In the genomic region with DNA sequence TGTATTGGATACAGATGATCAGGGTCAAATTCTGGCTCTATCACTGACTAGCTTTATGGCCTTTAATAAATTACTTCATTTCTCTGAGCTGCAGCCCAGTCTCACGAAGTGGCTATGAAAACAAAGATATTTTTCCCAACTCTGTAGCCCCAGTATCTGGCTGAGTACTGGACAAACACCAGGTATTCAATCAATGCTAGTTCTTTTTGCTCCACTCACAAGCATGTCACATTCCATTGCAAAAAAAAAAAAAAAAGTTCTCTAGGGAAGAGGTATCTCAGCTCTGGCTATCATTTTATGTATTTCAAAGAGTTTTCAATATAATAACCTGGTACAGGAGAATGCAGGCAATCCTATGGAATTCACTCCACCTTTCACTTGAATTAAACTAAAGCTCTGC, we compare ENCODE assay signal across 1 cellular context.
A peak's percentile ranks its signal among the peaks of the same experiment; 100 is the strongest.
TF ChIP-seq lines count a peak whose summit lies in the region.

No MANE protein-coding gene starts in this region.

TF ChIP-seq in HepG2, 621 proteins besides CTCF, POLR2A, EP300 and RAD21:
- TF ChIP-seq EEA1 (CRISPR knock-in tag; IDR thresholded peaks at IDR 0.05; ENCODE audit: borderline replicate concordance) (no peak), NFIC (IDR thresholded peaks at IDR 0.05; ENCODE audit: low read length) (no peak), IRX3 (CRISPR knock-in tag; IDR thresholded peaks at IDR 0.05; ENCODE audit: borderline replicate concordance, low read depth) (no peak), ZNF713 (CRISPR knock-in tag; IDR thresholded peaks at IDR 0.05) (no peak), RCOR2 (CRISPR knock-in tag; IDR thresholded peaks at IDR 0.05) (no peak), ZNF451 (CRISPR knock-in tag; IDR thresholded peaks at IDR 0.05) (no peak), SRSF4 (IDR thresholded peaks at IDR 0.05; ENCODE audit: low read depth, low read length, poor library complexity, severe bottlenecking) (no peak), TARDBP (CRISPR knock-in tag; IDR thresholded peaks at IDR 0.05) (no peak), MIXL1 (CRISPR knock-in tag; IDR thresholded peaks at IDR 0.05) (0 out of 2 replicates have a peak, but pooled peaks have one; percentile 6), ZMYM4 (CRISPR knock-in tag; IDR thresholded peaks at IDR 0.05) (peak; percentile 40; the same call in 1 of the 2 replicates), ZNF446 (CRISPR knock-in tag; IDR thresholded peaks at IDR 0.05) (no peak), PHF20 (CRISPR knock-in tag; IDR thresholded peaks at IDR 0.05) (no peak), CCAR2 (optimal IDR thresholded peaks at IDR 0.05; ENCODE audit: low read depth, low read length) (no peak), ZNF17 (CRISPR knock-in tag; IDR thresholded peaks at IDR 0.05) (no peak), NR2C2 (CRISPR knock-in tag; IDR thresholded peaks at IDR 0.05; ENCODE audit: borderline replicate concordance) (no peak), ELF4 (CRISPR knock-in tag; IDR thresholded peaks at IDR 0.05; ENCODE audit: borderline replicate concordance) (no peak), ZNF460 (CRISPR knock-in tag; IDR thresholded peaks at IDR 0.05; ENCODE audit: borderline replicate concordance) (no peak), SPEN (CRISPR knock-in tag; IDR thresholded peaks at IDR 0.05; ENCODE audit: low read depth) (no peak), ZC3H4 (CRISPR knock-in tag; IDR thresholded peaks at IDR 0.05; ENCODE audit: borderline replicate concordance) (no peak), ZNF3 (CRISPR knock-in tag; IDR thresholded peaks at IDR 0.05) (peak; percentile 95), SSRP1 (CRISPR knock-in tag; IDR thresholded peaks at IDR 0.05) (no peak), MED1 (CRISPR knock-in tag; IDR thresholded peaks at IDR 0.05) (0 out of 2 replicates have a peak, but pooled peaks have one; percentile 1), FOSL1 (CRISPR knock-in tag; IDR thresholded peaks at IDR 0.05; ENCODE audit: borderline replicate concordance) (no peak), NCOR1 (IDR thresholded peaks at IDR 0.05; ENCODE audit: borderline replicate concordance, low read length) (no peak), TEAD3 (CRISPR knock-in tag; optimal IDR thresholded peaks at IDR 0.05; ENCODE audit: borderline replicate concordance) (no peak), NCOA2 (CRISPR knock-in tag; IDR thresholded peaks at IDR 0.05) (no peak), HNRNPLL (IDR thresholded peaks at IDR 0.05; ENCODE audit: low read depth, low read length, poor library complexity, severe bottlenecking) (no peak), ATF7-NPFF (CRISPR knock-in tag; IDR thresholded peaks at IDR 0.05; ENCODE audit: low read depth) (no peak), KLF11 (CRISPR knock-in tag; IDR thresholded peaks at IDR 0.05) (no peak), ZNF749 (CRISPR knock-in tag; IDR thresholded peaks at IDR 0.05; ENCODE audit: borderline replicate concordance) (no peak), RFXANK (CRISPR knock-in tag; IDR thresholded peaks at IDR 0.05) (no peak), MEIS2 (CRISPR knock-in tag; IDR thresholded peaks at IDR 0.05) (no peak), JUNB (CRISPR knock-in tag; IDR thresholded peaks at IDR 0.05; ENCODE audit: borderline replicate concordance) (no peak), RBAK (CRISPR knock-in tag; IDR thresholded peaks at IDR 0.05) (0 out of 2 replicates have a peak, but pooled peaks have one; percentile 16)
- TF ChIP-seq, protein P1, sequence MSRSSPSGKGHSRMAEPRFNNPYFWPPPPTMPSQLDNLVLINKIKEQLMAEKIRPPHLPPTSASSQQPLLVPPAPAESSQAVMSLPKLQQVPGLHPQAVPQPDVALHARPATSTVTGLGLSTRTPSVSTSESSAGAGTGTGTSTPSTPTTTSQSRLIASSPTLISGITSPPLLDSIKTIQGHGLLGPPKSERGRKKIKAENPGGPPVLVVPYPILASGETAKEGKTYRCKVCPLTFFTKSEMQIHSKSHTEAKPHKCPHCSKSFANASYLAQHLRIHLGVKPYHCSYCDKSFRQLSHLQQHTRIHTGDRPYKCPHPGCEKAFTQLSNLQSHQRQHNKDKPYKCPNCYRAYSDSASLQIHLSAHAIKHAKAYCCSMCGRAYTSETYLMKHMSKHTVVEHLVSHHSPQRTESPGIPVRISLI (CRISPR knock-in tag; IDR thresholded peaks at IDR 0.05; ENCODE audit: borderline replicate concordance) = peak; percentile 74; the same call in 1 of the 2 replicates
- TF ChIP-seq, protein P2, sequence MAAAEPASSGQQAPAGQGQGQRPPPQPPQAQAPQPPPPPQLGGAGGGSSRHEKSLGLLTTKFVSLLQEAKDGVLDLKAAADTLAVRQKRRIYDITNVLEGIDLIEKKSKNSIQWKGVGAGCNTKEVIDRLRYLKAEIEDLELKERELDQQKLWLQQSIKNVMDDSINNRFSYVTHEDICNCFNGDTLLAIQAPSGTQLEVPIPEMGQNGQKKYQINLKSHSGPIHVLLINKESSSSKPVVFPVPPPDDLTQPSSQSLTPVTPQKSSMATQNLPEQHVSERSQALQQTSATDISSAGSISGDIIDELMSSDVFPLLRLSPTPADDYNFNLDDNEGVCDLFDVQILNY (CRISPR knock-in tag; conservative IDR thresholded peaks at IDR 0.05) = no peak
- TF ChIP-seq, protein P3, sequence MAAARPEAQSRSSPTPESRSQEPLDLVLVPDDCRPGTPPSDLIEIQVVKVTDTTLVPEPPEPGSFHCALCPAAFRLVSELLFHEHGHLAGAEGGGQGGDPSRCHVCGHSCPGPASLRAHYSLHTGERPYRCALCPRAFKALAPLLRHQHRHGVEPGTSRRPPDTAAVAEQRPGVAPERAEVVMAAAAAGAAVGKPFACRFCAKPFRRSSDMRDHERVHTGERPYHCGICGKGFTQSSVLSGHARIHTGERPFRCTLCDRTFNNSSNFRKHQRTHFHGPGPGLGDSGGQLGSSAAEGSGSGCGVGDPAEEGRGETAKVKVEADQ (CRISPR knock-in tag; IDR thresholded peaks at IDR 0.05; ENCODE audit: borderline replicate concordance) = no peak
- TF ChIP-seq, protein P4, sequence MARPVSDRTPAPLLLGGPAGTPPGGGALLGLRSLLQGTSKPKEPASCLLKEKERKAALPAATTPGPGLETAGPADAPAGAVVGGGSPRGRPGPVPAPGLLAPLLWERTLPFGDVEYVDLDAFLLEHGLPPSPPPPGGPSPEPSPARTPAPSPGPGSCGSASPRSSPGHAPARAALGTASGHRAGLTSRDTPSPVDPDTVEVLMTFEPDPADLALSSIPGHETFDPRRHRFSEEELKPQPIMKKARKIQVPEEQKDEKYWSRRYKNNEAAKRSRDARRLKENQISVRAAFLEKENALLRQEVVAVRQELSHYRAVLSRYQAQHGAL (CRISPR knock-in tag; IDR thresholded peaks at IDR 0.05; ENCODE audit: not compliant biosample characterization) = no peak
- TF ChIP-seq, protein P5, sequence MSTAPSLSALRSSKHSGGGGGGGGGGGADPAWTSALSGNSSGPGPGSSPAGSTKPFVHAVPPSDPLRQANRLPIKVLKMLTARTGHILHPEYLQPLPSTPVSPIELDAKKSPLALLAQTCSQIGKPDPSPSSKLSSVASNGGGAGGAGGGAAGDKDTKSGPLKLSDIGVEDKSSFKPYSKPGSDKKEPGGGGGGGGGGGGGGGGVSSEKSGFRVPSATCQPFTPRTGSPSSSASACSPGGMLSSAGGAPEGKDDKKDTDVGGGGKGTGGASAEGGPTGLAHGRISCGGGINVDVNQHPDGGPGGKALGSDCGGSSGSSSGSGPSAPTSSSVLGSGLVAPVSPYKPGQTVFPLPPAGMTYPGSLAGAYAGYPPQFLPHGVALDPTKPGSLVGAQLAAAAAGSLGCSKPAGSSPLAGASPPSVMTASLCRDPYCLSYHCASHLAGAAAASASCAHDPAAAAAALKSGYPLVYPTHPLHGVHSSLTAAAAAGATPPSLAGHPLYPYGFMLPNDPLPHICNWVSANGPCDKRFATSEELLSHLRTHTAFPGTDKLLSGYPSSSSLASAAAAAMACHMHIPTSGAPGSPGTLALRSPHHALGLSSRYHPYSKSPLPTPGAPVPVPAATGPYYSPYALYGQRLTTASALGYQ (CRISPR knock-in tag; IDR thresholded peaks at IDR 0.05) = no peak
- TF ChIP-seq, protein P6, sequence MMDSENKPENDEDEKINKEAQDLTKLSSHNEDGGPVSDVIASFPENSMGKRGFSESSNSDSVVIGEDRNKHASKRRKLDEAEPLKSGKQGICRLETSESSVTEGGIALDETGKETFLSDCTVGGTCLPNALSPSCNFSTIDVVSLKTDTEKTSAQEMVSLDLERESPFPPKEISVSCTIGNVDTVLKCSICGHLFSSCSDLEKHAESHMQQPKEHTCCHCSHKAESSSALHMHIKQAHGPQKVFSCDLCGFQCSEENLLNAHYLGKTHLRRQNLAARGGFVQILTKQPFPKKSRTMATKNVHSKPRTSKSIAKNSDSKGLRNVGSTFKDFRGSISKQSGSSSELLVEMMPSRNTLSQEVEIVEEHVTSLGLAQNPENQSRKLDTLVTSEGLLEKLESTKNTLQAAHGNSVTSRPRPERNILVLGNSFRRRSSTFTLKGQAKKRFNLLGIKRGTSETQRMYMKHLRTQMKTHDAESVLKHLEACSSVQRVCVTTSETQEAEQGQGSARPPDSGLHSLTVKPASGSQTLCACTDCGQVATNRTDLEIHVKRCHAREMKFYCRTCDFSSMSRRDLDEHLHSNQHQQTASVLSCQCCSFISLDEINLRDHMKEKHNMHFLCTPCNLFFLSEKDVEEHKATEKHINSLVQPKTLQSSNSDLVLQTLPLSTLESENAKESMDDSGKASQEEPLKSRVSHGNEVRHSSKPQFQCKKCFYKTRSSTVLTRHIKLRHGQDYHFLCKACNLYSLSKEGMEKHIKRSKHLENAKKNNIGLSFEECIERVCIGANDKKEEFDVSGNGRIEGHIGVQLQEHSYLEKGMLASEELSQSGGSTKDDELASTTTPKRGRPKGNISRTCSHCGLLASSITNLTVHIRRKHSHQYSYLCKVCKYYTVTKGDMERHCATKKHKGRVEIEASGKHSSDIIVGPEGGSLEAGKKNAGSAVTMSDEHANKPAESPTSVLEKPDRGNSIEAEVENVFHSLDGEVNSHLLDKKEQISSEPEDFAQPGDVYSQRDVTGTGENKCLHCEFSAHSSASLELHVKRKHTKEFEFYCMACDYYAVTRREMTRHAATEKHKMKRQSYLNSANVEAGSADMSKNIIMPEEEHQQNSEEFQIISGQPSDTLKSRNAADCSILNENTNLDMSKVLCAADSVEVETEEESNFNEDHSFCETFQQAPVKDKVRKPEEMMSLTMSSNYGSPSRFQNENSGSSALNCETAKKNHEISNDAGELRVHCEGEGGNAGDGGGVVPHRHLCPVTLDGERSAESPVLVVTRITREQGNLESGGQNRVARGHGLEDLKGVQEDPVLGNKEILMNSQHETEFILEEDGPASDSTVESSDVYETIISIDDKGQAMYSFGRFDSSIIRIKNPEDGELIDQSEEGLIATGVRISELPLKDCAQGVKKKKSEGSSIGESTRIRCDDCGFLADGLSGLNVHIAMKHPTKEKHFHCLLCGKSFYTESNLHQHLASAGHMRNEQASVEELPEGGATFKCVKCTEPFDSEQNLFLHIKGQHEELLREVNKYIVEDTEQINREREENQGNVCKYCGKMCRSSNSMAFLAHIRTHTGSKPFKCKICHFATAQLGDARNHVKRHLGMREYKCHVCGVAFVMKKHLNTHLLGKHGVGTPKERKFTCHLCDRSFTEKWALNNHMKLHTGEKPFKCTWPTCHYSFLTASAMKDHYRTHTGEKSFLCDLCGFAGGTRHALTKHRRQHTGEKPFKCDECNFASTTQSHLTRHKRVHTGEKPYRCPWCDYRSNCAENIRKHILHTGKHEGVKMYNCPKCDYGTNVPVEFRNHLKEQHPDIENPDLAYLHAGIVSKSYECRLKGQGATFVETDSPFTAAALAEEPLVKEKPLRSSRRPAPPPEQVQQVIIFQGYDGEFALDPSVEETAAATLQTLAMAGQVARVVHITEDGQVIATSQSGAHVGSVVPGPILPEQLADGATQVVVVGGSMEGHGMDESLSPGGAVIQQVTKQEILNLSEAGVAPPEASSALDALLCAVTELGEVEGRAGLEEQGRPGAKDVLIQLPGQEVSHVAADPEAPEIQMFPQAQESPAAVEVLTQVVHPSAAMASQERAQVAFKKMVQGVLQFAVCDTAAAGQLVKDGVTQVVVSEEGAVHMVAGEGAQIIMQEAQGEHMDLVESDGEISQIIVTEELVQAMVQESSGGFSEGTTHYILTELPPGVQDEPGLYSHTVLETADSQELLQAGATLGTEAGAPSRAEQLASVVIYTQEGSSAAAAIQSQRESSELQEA (CRISPR knock-in tag; IDR thresholded peaks at IDR 0.05; ENCODE audit: not compliant biosample characterization) = no peak
